In genomic region chr7:1516586-1517251, GRCh38 we compare ENCODE assay signal across 28 cellular contexts. TPM values are rescaled to one million over a fixed set of nuclear protein-coding genes. Genes with fewer than 3 reads are reported as not detected.
A peak's percentile ranks its signal among the peaks of the same experiment; 100 is the strongest.
DNase-seq lines count a peak whose midpoint lies in the region; ATAC-seq, FAIRE-seq and TF ChIP-seq lines count a peak whose summit lies in the region.
"Had no signal": no experiment of that assay in that cellular context is flagged by ENCODE, and none has a peak within 500 bp of the region (broad histone marks: within the 10 kb centered on the region; RNA-seq: fewer than 3 reads in every experiment).

No MANE protein-coding gene starts in this region.

- H4K20me1 ChIP-seq in HepG2 (ENCODE audit: insufficient read depth, low read length): no peaks in the 10 kb centered on the region

- no peak for TF ChIP-seq CTCF in HepG2 (CRISPR knock-in tag; IDR thresholded peaks at IDR 0.05)
- TF ChIP-seq CTCF in GM20000 (IDR thresholded peaks at IDR 0.05; ENCODE audit: extremely low read depth, missing control alignments): no peak
- TF ChIP-seq CTCF in CD4-positive, alpha-beta T cell (IDR thresholded peaks at IDR 0.05): no peak

- DNase-seq in A172 (ENCODE audit: low spot score): peak; percentile 82
- peak; percentile 74 for DNase-seq in DMS 273 (lab: John Stamatoyannopoulos, UW; ENCODE audit: unreplicated experiment)
- peak; percentile 26 for DNase-seq in NCI-H1694 treated with DMSO at 0.1 percent for 48 hours (lab: John Stamatoyannopoulos, UW)
- no peak for DNase-seq in HepG2 (ENCODE audit: low spot score)
- DNase-seq in GM20000 (ENCODE audit: low spot score): no peak
- DNase-seq in HUDEP-2 (lab: John Stamatoyannopoulos, UW; ENCODE audit: unreplicated experiment in 76 of 76): no peak
- no peak for DNase-seq in CD4-positive, alpha-beta T cell
- DNase-seq: activated CD4-positive, alpha-beta T cell treated with anti-CD3 and anti-CD28 coated beads for 4 hours; activated CD8-positive, alpha-beta memory T cell treated with anti-CD3 and anti-CD28 coated beads for 24 hours; activated effector memory CD4-positive, alpha-beta T cell treated with anti-CD3 and anti-CD28 coated beads, Interleukin-2, amount 50 U/mL, for 16 hours; activated naive CD8-positive, alpha-beta T cell treated with anti-CD3 and anti-CD28 coated beads for 36 hours; foreskin keratinocyte; H9; KBM-7; NCI-H748 treated with DMSO at 0.1 percent for 48 hours; stimulated activated CD4-positive, alpha-beta T cell treated with anti-CD3 and anti-CD28 coated beads, Interleukin-1b, Interleukin-23, amount 100 ng/mL, for 48 hours; stimulated activated CD8-positive, alpha-beta memory T cell treated with anti-CD3 and anti-CD28 coated beads, Interleukin-4, amount 100 ng/mL, for 48 hours; stomach; tibial artery had no signal

- 45% methylated on average over 14 of the region's 18 CpGs for WGBS in HepG2 (ENCODE audit: low lambda C conversion rate)

- H3K4me3 Mint-ChIP-seq in CD4-positive, alpha-beta T cell: no peak overlapping the region
- H3K4me3 Mint-ChIP-seq: activated naive CD8-positive, alpha-beta T cell treated with anti-CD3 and anti-CD28 coated beads for 36 hours; CD14-positive monocyte; dendritic cell treated with granulocyte-macrophage colony-stimulating factor and Interleukin-4, amounts not matched to agents 40 ng/mL and 50 ng/mL, for 4 days; H9 had no signal

- no peaks in the 10 kb centered on the region for H3K9me3 Mint-ChIP-seq in CD4-positive, alpha-beta T cell

- no peaks in the 10 kb centered on the region for H3K36me3 ChIP-seq in HepG2 (replicated peaks in 1 of 2; ENCODE audit: control insufficient read depth in 1 of 2, insufficient read depth in 2 of 2, low read length in 2 of 2)
- H3K36me3 ChIP-seq: esophagus muscularis mucosa, right atrium auricular region, stomach, tibial artery had no signal

- no peaks in the 10 kb centered on the region for H3K79me2 ChIP-seq in HepG2 (ENCODE audit: insufficient read depth, low read length)
- H3K79me2 ChIP-seq: parathyroid adenoma had no signal

- intact Hi-C loops in HepG2 (cut with micrococcal nuclease; ENCODE audit: unreplicated experiment): no loop called here
- intact Hi-C loops in CD4-positive, alpha-beta T cell (cut with DNase I, micrococcal nuclease): no loop called here

- H3K4me1 ChIP-seq in HepG2 (ENCODE audit: insufficient read depth, low read length): peaks cover 80% of the 10 kb centered on the region
- H3K4me1 ChIP-seq: parathyroid adenoma had no signal

- peak overlapping the region in 1 of 3 experiments; percentile 31; a peak in 1 of 6 replicates for H3K4me3 ChIP-seq in HepG2 (replicated peaks in 1 of 3; ENCODE audit: insufficient read depth in 1 of 3, low read depth in 2 of 3, low read length in 3 of 3)
- H3K4me3 ChIP-seq: esophagus muscularis mucosa, right atrium auricular region, smooth muscle cell, stomach, tibial artery had no signal

- no peaks in the 10 kb centered on the region for H3K36me3 Mint-ChIP-seq in CD4-positive, alpha-beta T cell (ENCODE audit: low read depth)
- H3K36me3 Mint-ChIP-seq: activated naive CD8-positive, alpha-beta T cell treated with anti-CD3 and anti-CD28 coated beads for 36 hours; CD14-positive monocyte had no signal

- FAIRE-seq in HepG2 (lab: Jason Lieb, UNC): no peak
- FAIRE-seq: D721Med had no signal

- POLR2A ChIA-PET in HepG2 (lab: Yijun Ruan, JAX): interaction anchor here (0.9 to 2.3 kb wide), 7 partner anchors 15 to 360 kb away, joined by 3 to 21 read pairs (median 6); partner anchors contain the start of gene TMEM184A
- POLR2A ChIA-PET in CD4-positive, alpha-beta T cell (lab: Charles Lee): no interaction called here

- TF ChIP-seq EP300 in HepG2 (IDR thresholded peaks at IDR 0.05; ENCODE audit: low read depth in 2 of 2, low read length in 2 of 2) (no peak), HepG2 (CRISPR knock-in tag; IDR thresholded peaks at IDR 0.05; ENCODE audit: borderline replicate concordance) (no peak)

- in situ Hi-C loops in HepG2 (cut with HindIII; ENCODE audit: extremely low pct_ligation_motif_present, low pct_unique_long_range_greater_than_20kb): no loop called here

- H3K9ac ChIP-seq in HepG2 (ENCODE audit: insufficient read depth, low read depth, low read length): peak overlapping the region; percentile 33; the same call in 1 of the 2 replicates
- H3K9ac ChIP-seq: parathyroid adenoma had no signal

- peak; percentile 39 for ATAC-seq in HepG2
- ATAC-seq in CD4-positive, alpha-beta T cell (ENCODE audit: poor library complexity): no peak
- ATAC-seq: foreskin keratinocyte had no signal

- TF ChIP-seq RAD21 in HepG2 (CRISPR knock-in tag; IDR thresholded peaks at IDR 0.05): no peak

- H3K9me3 ChIP-seq in HepG2 (ENCODE audit: low read length): no peaks in the 10 kb centered on the region
- no peaks in the 10 kb centered on the region for H3K9me3 ChIP-seq in CD4-positive, alpha-beta T cell (ENCODE audit: control insufficient read depth, low read length)
- H3K9me3 ChIP-seq: esophagus muscularis mucosa, right atrium auricular region, tibial artery had no signal

- no peak overlapping the region for H3K27ac Mint-ChIP-seq in CD4-positive, alpha-beta T cell
- H3K27ac Mint-ChIP-seq: activated naive CD8-positive, alpha-beta T cell treated with anti-CD3 and anti-CD28 coated beads for 36 hours; CD14-positive monocyte; dendritic cell treated with granulocyte-macrophage colony-stimulating factor and Interleukin-4, amounts not matched to agents 40 ng/mL and 50 ng/mL, for 4 days; H9 had no signal

- no peak for TF ChIP-seq POLR2A in HepG2 (IDR thresholded peaks at IDR 0.05; ENCODE audit: insufficient read depth in 1 of 2, low read depth in 2 of 2, low read length in 2 of 2)

- no peaks in the 10 kb centered on the region for H3K27me3 Mint-ChIP-seq in CD4-positive, alpha-beta T cell
- H3K27me3 Mint-ChIP-seq: activated naive CD8-positive, alpha-beta T cell treated with anti-CD3 and anti-CD28 coated beads for 36 hours had no signal

- H3K27me3 ChIP-seq in HepG2 (ENCODE audit: control insufficient read depth in 1 of 2, insufficient read depth in 2 of 2, low read length in 2 of 2): no peaks in the 10 kb centered on the region; a peak in 1 of 5 replicates
- no peaks in the 10 kb centered on the region for H3K27me3 ChIP-seq in CD4-positive, alpha-beta T cell (ENCODE audit: control insufficient read depth, insufficient read depth, low read length)
- H3K27me3 ChIP-seq: right atrium auricular region, tibial artery had no signal

- H2AFZ ChIP-seq in HepG2 (ENCODE audit: low read length): no peak overlapping the region
- H2AFZ ChIP-seq: parathyroid adenoma had no signal

- H3K4me2 ChIP-seq in HepG2 (ENCODE audit: low read depth, low read length): peak overlapping the region; percentile 55
- H3K4me2 ChIP-seq: smooth muscle cell had no signal

- H3K4me1 Mint-ChIP-seq in CD4-positive, alpha-beta T cell (ENCODE audit: low read depth): peaks cover 20% of the 10 kb centered on the region

- CTCF ChIA-PET in HepG2 (lab: Yijun Ruan, JAX; ENCODE audit: low intra/inter-chr PET ratio, low total read pairs): no interaction called here
- CTCF ChIA-PET in CD4-positive, alpha-beta T cell (lab: Charles Lee): no interaction called here

- peak overlapping the region; percentile 41 for H3K27ac ChIP-seq in HepG2 (ENCODE audit: extremely low read length, insufficient read depth, low read length)
- H3K27ac ChIP-seq in CD4-positive, alpha-beta T cell (ENCODE audit: low read depth, low read length): no peak overlapping the region
- H3K27ac ChIP-seq: esophagus muscularis mucosa, foreskin keratinocyte, parathyroid adenoma, right atrium auricular region, stomach, tibial artery had no signal

- BruUV-seq in HepG2 (replicated peaks; lab: Mats Ljungman, UMichigan): no TSS peak

RNA-seq across cellular contexts. Expression of gene INTS1, which starts 12.5 kb away (rescaled TPM):
- 45.3 and 49.6 TPM in 2 replicates for total RNA-seq in A172 (2014; rRNA removed; shearing (Covaris generic))
- total RNA-seq in HepG2 (2016; rRNA removed; fragmentation: Illumina TruSeq; extraction: Trizol): 17.3 and 29.0 TPM in 2 replicates
- total RNA-seq in HepG2 (2016; cell fraction: cytosol; rRNA removed; fragmentation: Illumina TruSeq; extraction: Trizol; ENCODE audit: low read depth): 5.1 and 5.5 TPM in 2 replicates
- 10.4 and 29.7 TPM in 2 replicates for total RNA-seq in HepG2 (2016; cell fraction: insoluble cytoplasmic fraction; rRNA removed; fragmentation: Illumina TruSeq; extraction: Trizol)
- total RNA-seq in HepG2 (2016; cell fraction: membrane; rRNA removed; fragmentation: Illumina TruSeq; extraction: Trizol): 7.6 and 9.1 TPM in 2 replicates
- total RNA-seq in HepG2 (2016; cell fraction: nucleus; rRNA removed; fragmentation: Illumina TruSeq; extraction: Trizol): 41.5 and 48.7 TPM in 2 replicates
- 13.7 and 18.2 TPM in 2 replicates for polyA plus RNA-seq in HepG2 (2011; rRNA removed)
- polyA plus RNA-seq in HepG2 (2011; cell fraction: cytosol; rRNA removed): 13.7 and 18.1 TPM in 2 replicates
- 167 and 254 TPM in 2 replicates for polyA plus RNA-seq in HepG2 (2011; cell fraction: nucleus; rRNA removed)
- 20.5 and 22.5 TPM in 2 replicates for polyA plus RNA-seq in HepG2 (2012)
- polyA plus RNA-seq in HepG2 (2016; cell fraction: cytosol; fragmentation: Illumina TruSeq; extraction: Trizol; ENCODE audit: low read depth): 3.9 and 4.3 TPM in 2 replicates
- 11.9 and 26.2 TPM in 2 replicates for polyA plus RNA-seq in HepG2 (2016; cell fraction: insoluble cytoplasmic fraction; fragmentation: Illumina TruSeq; extraction: Trizol; ENCODE audit: low read depth)
- 6.0 and 6.1 TPM in 2 replicates for polyA plus RNA-seq in HepG2 (2016; cell fraction: membrane; fragmentation: Illumina TruSeq; extraction: Trizol; ENCODE audit: low read depth)
- 118 and 123 TPM in 2 replicates for polyA plus RNA-seq in HepG2 (2016; cell fraction: nucleus; fragmentation: Illumina TruSeq; extraction: Trizol; ENCODE audit: insufficient read depth, low read depth)
- 33.5 and 55.8 TPM in 2 replicates for polyA minus RNA-seq in HepG2 (2011; rRNA and poly(A)+ RNA removed; ENCODE audit: low replicate concordance)
- polyA minus RNA-seq in HepG2 (2011; cell fraction: cytosol; rRNA and poly(A)+ RNA removed): 18.4 and 23.7 TPM in 2 replicates
- polyA minus RNA-seq in HepG2 (2011; cell fraction: nucleus; rRNA and poly(A)+ RNA removed): 25.5 and 29.1 TPM in 2 replicates
- total RNA-seq in CD4-positive, alpha-beta T cell: 10 to 100 TPM; 91.0 to 91.5 TPM

RNA-seq across cellular contexts. Expression of gene MAFK, which starts 13.8 kb away (rescaled TPM):
- 49.6 and 54.3 TPM in 2 replicates for total RNA-seq in A172 (2014; rRNA removed; shearing (Covaris generic))
- total RNA-seq in HepG2 (2016; rRNA removed; fragmentation: Illumina TruSeq; extraction: Trizol): 9.2 and 10.4 TPM in 2 replicates
- 1.4 and 1.5 TPM in 2 replicates for total RNA-seq in HepG2 (2016; cell fraction: cytosol; rRNA removed; fragmentation: Illumina TruSeq; extraction: Trizol; ENCODE audit: low read depth)
- total RNA-seq in HepG2 (2016; cell fraction: insoluble cytoplasmic fraction; rRNA removed; fragmentation: Illumina TruSeq; extraction: Trizol): 8.1 and 11.1 TPM in 2 replicates
- total RNA-seq in HepG2 (2016; cell fraction: membrane; rRNA removed; fragmentation: Illumina TruSeq; extraction: Trizol): 4.0 and 4.6 TPM in 2 replicates
- 6.5 TPM in 2 replicates for total RNA-seq in HepG2 (2016; cell fraction: nucleus; rRNA removed; fragmentation: Illumina TruSeq; extraction: Trizol)
- polyA plus RNA-seq in HepG2 (2011; rRNA removed): 7.3 and 13.8 TPM in 2 replicates
- polyA plus RNA-seq in HepG2 (2011; cell fraction: cytosol; rRNA removed): 6.2 and 7.3 TPM in 2 replicates
- 63.2 and 72.7 TPM in 2 replicates for polyA plus RNA-seq in HepG2 (2011; cell fraction: nucleus; rRNA removed)
- polyA plus RNA-seq in HepG2 (2012): 15.2 and 31.6 TPM in 2 replicates
- polyA plus RNA-seq in HepG2 (2016; cell fraction: cytosol; fragmentation: Illumina TruSeq; extraction: Trizol; ENCODE audit: low read depth): 0.54 and 0.61 TPM in 2 replicates
- polyA plus RNA-seq in HepG2 (2016; cell fraction: insoluble cytoplasmic fraction; fragmentation: Illumina TruSeq; extraction: Trizol; ENCODE audit: low read depth): 6.5 and 8.2 TPM in 2 replicates
- 1.9 TPM in 2 replicates for polyA plus RNA-seq in HepG2 (2016; cell fraction: membrane; fragmentation: Illumina TruSeq; extraction: Trizol; ENCODE audit: low read depth)
- polyA plus RNA-seq in HepG2 (2016; cell fraction: nucleus; fragmentation: Illumina TruSeq; extraction: Trizol; ENCODE audit: insufficient read depth, low read depth): 19.6 and 20.9 TPM in 2 replicates
- polyA minus RNA-seq in HepG2 (2011; rRNA and poly(A)+ RNA removed; ENCODE audit: low replicate concordance): 11.1 and 17.4 TPM in 2 replicates
- 12.7 and 12.8 TPM in 2 replicates for polyA minus RNA-seq in HepG2 (2011; cell fraction: cytosol; rRNA and poly(A)+ RNA removed)
- polyA minus RNA-seq in HepG2 (2011; cell fraction: nucleus; rRNA and poly(A)+ RNA removed): 10.8 and 12.7 TPM in 2 replicates
- 10 to 100 TPM; 60.1 to 65.0 TPM for total RNA-seq in CD4-positive, alpha-beta T cell

RNA-seq across cellular contexts. Expression of gene TMEM184A, which starts 39.3 kb away (rescaled TPM):
- total RNA-seq in A172 (2014; rRNA removed; shearing (Covaris generic)): 2.7 and 3.6 TPM in 2 replicates
- 3.1 and 9.5 TPM in 2 replicates for total RNA-seq in HepG2 (2016; rRNA removed; fragmentation: Illumina TruSeq; extraction: Trizol)
- 4.3 and 4.6 TPM in 2 replicates for total RNA-seq in HepG2 (2016; cell fraction: cytosol; rRNA removed; fragmentation: Illumina TruSeq; extraction: Trizol; ENCODE audit: low read depth)
- total RNA-seq in HepG2 (2016; cell fraction: insoluble cytoplasmic fraction; rRNA removed; fragmentation: Illumina TruSeq; extraction: Trizol): 3.8 and 10.6 TPM in 2 replicates
- 5.7 and 6.3 TPM in 2 replicates for total RNA-seq in HepG2 (2016; cell fraction: membrane; rRNA removed; fragmentation: Illumina TruSeq; extraction: Trizol)
- total RNA-seq in HepG2 (2016; cell fraction: nucleus; rRNA removed; fragmentation: Illumina TruSeq; extraction: Trizol): 11.4 and 11.7 TPM in 2 replicates
- polyA plus RNA-seq in HepG2 (2011; rRNA removed): 20.4 and 33.1 TPM in 2 replicates
- polyA plus RNA-seq in HepG2 (2011; cell fraction: cytosol; rRNA removed): 9.9 and 13.2 TPM in 2 replicates
- polyA plus RNA-seq in HepG2 (2011; cell fraction: nucleus; rRNA removed): 144 and 175 TPM in 2 replicates
- 8.4 and 10.9 TPM in 2 replicates for polyA plus RNA-seq in HepG2 (2012)
- 3.6 and 4.0 TPM in 2 replicates for polyA plus RNA-seq in HepG2 (2016; cell fraction: cytosol; fragmentation: Illumina TruSeq; extraction: Trizol; ENCODE audit: low read depth)
- polyA plus RNA-seq in HepG2 (2016; cell fraction: insoluble cytoplasmic fraction; fragmentation: Illumina TruSeq; extraction: Trizol; ENCODE audit: low read depth): 4.3 and 5.0 TPM in 2 replicates
- polyA plus RNA-seq in HepG2 (2016; cell fraction: membrane; fragmentation: Illumina TruSeq; extraction: Trizol; ENCODE audit: low read depth): 4.3 and 5.3 TPM in 2 replicates
- 25.4 and 29.2 TPM in 2 replicates for polyA plus RNA-seq in HepG2 (2016; cell fraction: nucleus; fragmentation: Illumina TruSeq; extraction: Trizol; ENCODE audit: insufficient read depth, low read depth)
- 70.5 and 85.2 TPM in 2 replicates for polyA minus RNA-seq in HepG2 (2011; rRNA and poly(A)+ RNA removed; ENCODE audit: low replicate concordance)
- 6.3 and 12.4 TPM in 2 replicates for polyA minus RNA-seq in HepG2 (2011; cell fraction: cytosol; rRNA and poly(A)+ RNA removed)
- polyA minus RNA-seq in HepG2 (2011; cell fraction: nucleus; rRNA and poly(A)+ RNA removed): 27.6 and 31.7 TPM in 2 replicates
- under 1 TPM in 1 of 2 experiments, not detected in 1; 0.06 TPM for total RNA-seq in CD4-positive, alpha-beta T cell
- total RNA-seq: T-helper 2 cell treated with Interferon-gamma antibody and Interleukin-4, amounts not matched to agents 100 ng/mL and 5 ng/mL, for 36 hours had no signal
- polyA plus RNA-seq: CD14-positive monocyte, neural cell had no signal

RNA-seq across cellular contexts. Expression of gene PSMG3, which starts 53.1 kb away (rescaled TPM):
- 91.0 and 138 TPM in 2 replicates for total RNA-seq in A172 (2014; rRNA removed; shearing (Covaris generic))
- 46.7 and 48.4 TPM in 2 replicates for total RNA-seq in HepG2 (2016; rRNA removed; fragmentation: Illumina TruSeq; extraction: Trizol)
- total RNA-seq in HepG2 (2016; cell fraction: cytosol; rRNA removed; fragmentation: Illumina TruSeq; extraction: Trizol; ENCODE audit: low read depth): 83.1 and 98.2 TPM in 2 replicates
- 50.6 and 51.2 TPM in 2 replicates for total RNA-seq in HepG2 (2016; cell fraction: insoluble cytoplasmic fraction; rRNA removed; fragmentation: Illumina TruSeq; extraction: Trizol)
- total RNA-seq in HepG2 (2016; cell fraction: membrane; rRNA removed; fragmentation: Illumina TruSeq; extraction: Trizol): 102 and 118 TPM in 2 replicates
- total RNA-seq in HepG2 (2016; cell fraction: nucleus; rRNA removed; fragmentation: Illumina TruSeq; extraction: Trizol): 24.1 and 28.4 TPM in 2 replicates
- polyA plus RNA-seq in HepG2 (2011; rRNA removed): 29.3 and 29.6 TPM in 2 replicates
- 36.1 and 44.9 TPM in 2 replicates for polyA plus RNA-seq in HepG2 (2011; cell fraction: cytosol; rRNA removed)
- 29.2 and 39.8 TPM in 2 replicates for polyA plus RNA-seq in HepG2 (2011; cell fraction: nucleus; rRNA removed)
- polyA plus RNA-seq in HepG2 (2012): 15.8 and 28.3 TPM in 2 replicates
- polyA plus RNA-seq in HepG2 (2016; cell fraction: cytosol; fragmentation: Illumina TruSeq; extraction: Trizol; ENCODE audit: low read depth): 72.7 and 106 TPM in 2 replicates
- polyA plus RNA-seq in HepG2 (2016; cell fraction: insoluble cytoplasmic fraction; fragmentation: Illumina TruSeq; extraction: Trizol; ENCODE audit: low read depth): 49.5 and 55.3 TPM in 2 replicates
- 82.6 and 104 TPM in 2 replicates for polyA plus RNA-seq in HepG2 (2016; cell fraction: membrane; fragmentation: Illumina TruSeq; extraction: Trizol; ENCODE audit: low read depth)
- 48.5 and 51.1 TPM in 2 replicates for polyA plus RNA-seq in HepG2 (2016; cell fraction: nucleus; fragmentation: Illumina TruSeq; extraction: Trizol; ENCODE audit: insufficient read depth, low read depth)
- polyA minus RNA-seq in HepG2 (2011; rRNA and poly(A)+ RNA removed; ENCODE audit: low replicate concordance): 17.7 and 43.7 TPM in 2 replicates
- polyA minus RNA-seq in HepG2 (2011; cell fraction: cytosol; rRNA and poly(A)+ RNA removed): 8.9 and 9.7 TPM in 2 replicates
- polyA minus RNA-seq in HepG2 (2011; cell fraction: nucleus; rRNA and poly(A)+ RNA removed): 4.7 and 6.2 TPM in 2 replicates
- total RNA-seq in CD4-positive, alpha-beta T cell: 10 to 100 TPM; 13.3 to 13.8 TPM

RNA-seq across cellular contexts. Expression of gene MICALL2, which starts 57.4 kb away (rescaled TPM):
- total RNA-seq in A172 (2014; rRNA removed; shearing (Covaris generic)): 21.2 and 28.2 TPM in 2 replicates
- total RNA-seq in HepG2 (2016; rRNA removed; fragmentation: Illumina TruSeq; extraction: Trizol): 1.8 and 5.8 TPM in 2 replicates
- total RNA-seq in HepG2 (2016; cell fraction: cytosol; rRNA removed; fragmentation: Illumina TruSeq; extraction: Trizol; ENCODE audit: low read depth): 5.5 and 6.3 TPM in 2 replicates
- total RNA-seq in HepG2 (2016; cell fraction: insoluble cytoplasmic fraction; rRNA removed; fragmentation: Illumina TruSeq; extraction: Trizol): 2.1 and 6.3 TPM in 2 replicates
- total RNA-seq in HepG2 (2016; cell fraction: membrane; rRNA removed; fragmentation: Illumina TruSeq; extraction: Trizol): 2.9 and 3.0 TPM in 2 replicates
- 7.9 and 10.2 TPM in 2 replicates for total RNA-seq in HepG2 (2016; cell fraction: nucleus; rRNA removed; fragmentation: Illumina TruSeq; extraction: Trizol)
- polyA plus RNA-seq in HepG2 (2011; rRNA removed): 12.4 and 15.0 TPM in 2 replicates
- 2.3 and 4.4 TPM in 2 replicates for polyA plus RNA-seq in HepG2 (2011; cell fraction: cytosol; rRNA removed)
- polyA plus RNA-seq in HepG2 (2011; cell fraction: nucleus; rRNA removed): 231 and 294 TPM in 2 replicates
- 5.9 and 10.1 TPM in 2 replicates for polyA plus RNA-seq in HepG2 (2012)
- 1.1 and 1.7 TPM in 2 replicates for polyA plus RNA-seq in HepG2 (2016; cell fraction: cytosol; fragmentation: Illumina TruSeq; extraction: Trizol; ENCODE audit: low read depth)
- 1.9 and 2.3 TPM in 2 replicates for polyA plus RNA-seq in HepG2 (2016; cell fraction: insoluble cytoplasmic fraction; fragmentation: Illumina TruSeq; extraction: Trizol; ENCODE audit: low read depth)
- polyA plus RNA-seq in HepG2 (2016; cell fraction: membrane; fragmentation: Illumina TruSeq; extraction: Trizol; ENCODE audit: low read depth): 1.3 and 1.7 TPM in 2 replicates
- polyA plus RNA-seq in HepG2 (2016; cell fraction: nucleus; fragmentation: Illumina TruSeq; extraction: Trizol; ENCODE audit: insufficient read depth, low read depth): 32.1 and 32.9 TPM in 2 replicates
- polyA minus RNA-seq in HepG2 (2011; rRNA and poly(A)+ RNA removed; ENCODE audit: low replicate concordance): 17.6 and 22.4 TPM in 2 replicates
- 2.2 and 2.5 TPM in 2 replicates for polyA minus RNA-seq in HepG2 (2011; cell fraction: cytosol; rRNA and poly(A)+ RNA removed)
- 26.2 and 30.8 TPM in 2 replicates for polyA minus RNA-seq in HepG2 (2011; cell fraction: nucleus; rRNA and poly(A)+ RNA removed)
- total RNA-seq in CD4-positive, alpha-beta T cell: 1 to 10 TPM; 1.9 to 2.2 TPM

Comparison
In these comparisons a context has a peak if more than half of its experiments do, and no peak if none do; other contexts are left out.
1. DNase-seq: peak in A172 (single experiment), DMS 273 (single experiment) and NCI-H1694 treated with DMSO at 0.1 percent for 48 hours (single experiment); none in HepG2 (single experiment), GM20000 (single experiment), HUDEP-2 (0 of 76) and CD4-positive, alpha-beta T cell (0 of 10).